19 cellular contexts compared by ENCODE assay signal in genomic region chr16:58419241-58420012, GRCh38. TPM values are rescaled to one million over a fixed set of nuclear protein-coding genes. Genes with fewer than 3 reads are reported as not detected.
DNase-seq lines count a peak whose midpoint lies in the region; ATAC-seq and TF ChIP-seq lines count a peak whose summit lies in the region.
"Had no signal": no experiment of that assay in that cellular context is flagged by ENCODE, and none has a peak within 500 bp of the region (broad histone marks: within the 10 kb centered on the region; RNA-seq: fewer than 3 reads in every experiment).

No MANE protein-coding gene starts in this region.

- H3K9me3 Mint-ChIP-seq in activated B cell treated with CpG ODN at 0.5 μM for 24 hours, result no peaks in the 10 kb centered on the region
- H3K9me3 Mint-ChIP-seq: CD8-positive, alpha-beta T cell; T-cell had no signal

- H2BK120ac ChIP-seq in mesendoderm (ENCODE audit: low read depth, low read length), result no peak overlapping the region

- H2AK5ac ChIP-seq in mesendoderm (ENCODE audit: low read length), result no peak overlapping the region

- H2AFZ ChIP-seq in DND-41 (ENCODE audit: low read depth, low read length) (no peak overlapping the region), mammary epithelial cell (ENCODE audit: low read depth, low read length) (no peak overlapping the region), SK-N-SH (ENCODE audit: low read depth) (no peak overlapping the region)

- DNase-seq in DND-41 (peak; percentile 47), H7 (peak; percentile 52), activated B cell treated with CpG ODN at 0.5 μM for 24 hours (no peak), mesendoderm (no peak), mammary epithelial cell (no peak), NCI-H2227 (lab: John Stamatoyannopoulos, UW; ENCODE audit: unreplicated experiment) (no peak), SK-N-SH (no peak)
- DNase-seq: activated CD4-positive, alpha-beta T cell treated with anti-CD3 and anti-CD28 coated beads, Interleukin-2, amount 50 U/mL, for 4 hours; activated T-cell treated with anti-CD3 and anti-CD28 coated beads for 4 hours; CD8-positive, alpha-beta T cell; DMS79; foreskin melanocyte; GOT3; midbrain; NCI-H1694; RPMI8226; T-cell had no signal

- H3K27me3 ChIP-seq in DND-41 (ENCODE audit: insufficient read depth, low read length, poor library complexity) (no peaks in the 10 kb centered on the region), H7 (ENCODE audit: control insufficient read depth, insufficient read depth, low read length) (no peaks in the 10 kb centered on the region), mesendoderm (ENCODE audit: insufficient read depth, low read length, poor library complexity) (no peaks in the 10 kb centered on the region), mammary epithelial cell (ENCODE audit: insufficient read depth, low read length) (no peaks in the 10 kb centered on the region), SK-N-SH (ENCODE audit: insufficient read depth) (no peaks in the 10 kb centered on the region)

- no peak overlapping the region for H2BK5ac ChIP-seq in mesendoderm (ENCODE audit: low read length)

- no peaks in the 10 kb centered on the region for H3K36me3 Mint-ChIP-seq in activated B cell treated with CpG ODN at 0.5 μM for 24 hours (ENCODE audit: low read depth)
- H3K36me3 Mint-ChIP-seq: CD8-positive, alpha-beta T cell; T-cell had no signal

- H3K4me1 ChIP-seq in DND-41 (ENCODE audit: insufficient read depth, low read length), result peaks cover 21% of the 10 kb centered on the region
- H3K4me1 ChIP-seq in mesendoderm (ENCODE audit: control insufficient read depth, low read depth, low read length), result peaks cover 3% of the 10 kb centered on the region
- peaks cover 12% of the 10 kb centered on the region for H3K4me1 ChIP-seq in mammary epithelial cell (ENCODE audit: insufficient read depth, low read length)
- peaks cover 0 to 8% of the 10 kb centered on the region in 2 experiments; a peak in 1 of 4 replicates for H3K4me1 ChIP-seq in SK-N-SH (ENCODE audit: control insufficient read depth in 1 of 2, insufficient read depth in 2 of 2, low read depth in 1 of 2, low read length in 1 of 2)

- ATAC-seq in DND-41 (ENCODE audit: insufficient read depth, low read depth), result peak; percentile 78
- ATAC-seq in activated B cell treated with CpG ODN at 0.5 μM for 24 hours (ENCODE audit: low read depth), result peak; percentile 53
- ATAC-seq in HG03196 (IDR thresholded peaks at IDR 0.05; ENCODE audit: unreplicated experiment), result no peak
- ATAC-seq: CD8-positive, alpha-beta T cell; T-cell had no signal

- H3K36me3 ChIP-seq in DND-41 (ENCODE audit: insufficient read depth, low read length) (no peaks in the 10 kb centered on the region), H7 (replicated peaks; ENCODE audit: control insufficient read depth, insufficient read depth, low read length) (no peaks in the 10 kb centered on the region), mesendoderm (ENCODE audit: control insufficient read depth, insufficient read depth, low read length) (no peaks in the 10 kb centered on the region), mammary epithelial cell (ENCODE audit: insufficient read depth, low read length) (no peaks in the 10 kb centered on the region), SK-N-SH (replicated peaks in 1 of 2; ENCODE audit: control insufficient read depth in 1 of 2, insufficient read depth in 2 of 2, low read length in 1 of 2) (no peaks in the 10 kb centered on the region)
- H3K36me3 ChIP-seq: thoracic aorta had no signal

- no peak overlapping the region for H3K56ac ChIP-seq in mesendoderm (ENCODE audit: low read length)

- H3K4ac ChIP-seq in mesendoderm (ENCODE audit: low read depth, low read length), result peak overlapping the region; percentile 66

- CTCF ChIA-PET in activated B cell treated with CpG ODN at 0.5 μM for 24 hours (lab: Charles Lee), result interaction anchor here (1.2 to 1.6 kb wide), 2 partner anchors 66 to 68 kb away, joined by 3 to 6 read pairs; no protein-coding TSS in a partner anchor
- CTCF ChIA-PET in mammary epithelial cell (lab: Charles Lee; ENCODE audit: low non-redundant PET), result no interaction called here
- CTCF ChIA-PET in SK-N-SH (lab: Yijun Ruan, JAX), result interaction anchor here (1.2 to 2.2 kb wide), 8 partner anchors 9 to 83 kb away, joined by 3 to 6 read pairs (median 4); no protein-coding TSS in a partner anchor

- H3K9me2 ChIP-seq in SK-N-SH, result no peaks in the 10 kb centered on the region

- TF ChIP-seq CTCF in DND-41 (IDR thresholded peaks at IDR 0.05; ENCODE audit: borderline replicate concordance, extremely low read depth, low read length, poor library complexity, severe bottlenecking) (no peak), activated B cell treated with CpG ODN at 0.5 μM for 24 hours (IDR thresholded peaks at IDR 0.05) (no peak), mammary epithelial cell (conservative IDR thresholded peaks at IDR 0.05 in 1 of 2, IDR thresholded peaks at IDR 0.05 in 1 of 2; ENCODE audit: extremely low read depth in 1 of 2, insufficient read depth in 1 of 2, low read depth in 1 of 2, low read length in 2 of 2) (no peak), SK-N-SH (IDR thresholded peaks at IDR 0.05) (no peak)

- H3K18ac ChIP-seq in mesendoderm (ENCODE audit: low read length), result no peak overlapping the region

- H4K5ac ChIP-seq in mesendoderm (ENCODE audit: low read length), result no peak overlapping the region

- H3K27ac ChIP-seq in DND-41 (ENCODE audit: low read length) (peak overlapping the region; percentile 44; the same call in 1 of the 2 replicates), mesendoderm (ENCODE audit: low read depth, low read length) (no peak overlapping the region), mammary epithelial cell (ENCODE audit: insufficient read depth, low read depth, low read length) (no peak overlapping the region), SK-N-SH (ENCODE audit: low read depth in 2 of 2, low read length in 1 of 2) (no peak overlapping the region)
- H3K27ac ChIP-seq: thoracic aorta had no signal

- H3K4me1 Mint-ChIP-seq in activated B cell treated with CpG ODN at 0.5 μM for 24 hours, result peaks cover 38% of the 10 kb centered on the region
- H3K4me1 Mint-ChIP-seq: T-cell had no signal

- H3K9ac ChIP-seq in DND-41 (ENCODE audit: low read depth, low read length), result no peak overlapping the region
- H3K9ac ChIP-seq in mesendoderm (ENCODE audit: low read length), result no peak overlapping the region
- no peak overlapping the region for H3K9ac ChIP-seq in mammary epithelial cell (ENCODE audit: insufficient read depth, low read length)
- no peak overlapping the region for H3K9ac ChIP-seq in SK-N-SH

- H3K9me3 ChIP-seq in DND-41 (ENCODE audit: insufficient read depth, low read length, severe bottlenecking), result no peaks in the 10 kb centered on the region
- no peaks in the 10 kb centered on the region for H3K9me3 ChIP-seq in mammary epithelial cell (replicated peaks; ENCODE audit: insufficient read depth, low read length)
- H3K9me3 ChIP-seq in SK-N-SH, result no peaks in the 10 kb centered on the region
- H3K9me3 ChIP-seq: thoracic aorta had no signal

- peaks cover 3% of the 10 kb centered on the region for H3K27me3 Mint-ChIP-seq in activated B cell treated with CpG ODN at 0.5 μM for 24 hours

- H4K20me1 ChIP-seq in DND-41 (ENCODE audit: insufficient read depth, low read length), result no peaks in the 10 kb centered on the region
- H4K20me1 ChIP-seq in mammary epithelial cell (ENCODE audit: insufficient read depth, low read length), result no peaks in the 10 kb centered on the region
- H4K20me1 ChIP-seq in SK-N-SH (ENCODE audit: insufficient read depth), result no peaks in the 10 kb centered on the region

- H3K23ac ChIP-seq in mesendoderm (ENCODE audit: low read length), result no peak overlapping the region

- H3K4me3 Mint-ChIP-seq in activated B cell treated with CpG ODN at 0.5 μM for 24 hours, result no peak overlapping the region
- H3K4me3 Mint-ChIP-seq: CD8-positive, alpha-beta T cell; T-cell had no signal

- peak overlapping the region; percentile 7 for H3K27ac Mint-ChIP-seq in activated B cell treated with CpG ODN at 0.5 μM for 24 hours
- H3K27ac Mint-ChIP-seq: CD8-positive, alpha-beta T cell; T-cell had no signal

- H3K79me1 ChIP-seq in mesendoderm (ENCODE audit: low read length), result no peaks in the 10 kb centered on the region

- POLR2A ChIA-PET in activated B cell treated with CpG ODN at 0.5 μM for 24 hours (lab: Charles Lee), result no interaction called here
- POLR2A ChIA-PET in SK-N-SH (lab: Yijun Ruan, JAX), result no interaction called here

- in situ Hi-C loops in mammary epithelial cell (cut with MboI; ENCODE audit: low sequenced_read_pairs in 2 of 2), result no loop called here

- no peak overlapping the region for H3K4me2 ChIP-seq in DND-41 (ENCODE audit: insufficient read depth, low read length)
- H3K4me2 ChIP-seq in mesendoderm (ENCODE audit: low read length), result no peak overlapping the region
- no peak overlapping the region for H3K4me2 ChIP-seq in mammary epithelial cell (ENCODE audit: insufficient read depth, low read depth, low read length)
- no peak overlapping the region for H3K4me2 ChIP-seq in SK-N-SH

- BruUV-seq in mammary epithelial cell (replicated peaks; lab: Mats Ljungman, UMichigan), result no TSS peak

- no peak for TF ChIP-seq EP300 in SK-N-SH (IDR thresholded peaks at IDR 0.05; ENCODE audit: borderline replicate concordance in 1 of 2, low read depth in 1 of 2, low read length in 1 of 2)

- H3F3A ChIP-seq in SK-N-SH (replicated peaks; ENCODE audit: insufficient read depth), result no peaks in the 10 kb centered on the region

- H3K79me2 ChIP-seq in DND-41 (ENCODE audit: insufficient read depth, low read length), result no peaks in the 10 kb centered on the region
- H3K79me2 ChIP-seq in mesendoderm (ENCODE audit: control insufficient read depth, insufficient read depth, low read length), result no peaks in the 10 kb centered on the region
- H3K79me2 ChIP-seq in mammary epithelial cell (ENCODE audit: insufficient read depth, low read length), result no peaks in the 10 kb centered on the region
- H3K79me2 ChIP-seq in SK-N-SH (ENCODE audit: insufficient read depth), result no peaks in the 10 kb centered on the region

- intact Hi-C loops in activated B cell treated with CpG ODN at 0.5 μM for 24 hours (cut with micrococcal nuclease) (loop anchor here (5.0 to 10.0 kb wide), 2 partner anchors 43 to 65 kb away; no protein-coding TSS in a partner anchor), mammary epithelial cell (cut with micrococcal nuclease) (loop anchor here (2.0 to 5.0 kb wide), 3 partner anchors 27 to 72 kb away; partner anchors contain the start of gene GINS3)

- TF ChIP-seq RAD21 in SK-N-SH (IDR thresholded peaks at IDR 0.05; ENCODE audit: low read length), result no peak

- H4K8ac ChIP-seq in mesendoderm (ENCODE audit: low read depth, low read length), result no peak overlapping the region

- no peak overlapping the region for H2BK15ac ChIP-seq in mesendoderm (replicated peaks; ENCODE audit: low read depth)

- no peak overlapping the region for H3K4me3 ChIP-seq in DND-41 (ENCODE audit: low read depth in 1 of 2, low read length in 2 of 2)
- H3K4me3 ChIP-seq in H7 (ENCODE audit: insufficient read depth, low read depth, low read length), result no peak overlapping the region
- H3K4me3 ChIP-seq in mesendoderm (ENCODE audit: low read length), result no peak overlapping the region
- H3K4me3 ChIP-seq in mammary epithelial cell (replicated peaks in 1 of 3; ENCODE audit: insufficient read depth in 1 of 3, low read depth in 2 of 3, low read length in 3 of 3), result no peak overlapping the region
- H3K4me3 ChIP-seq in SK-N-SH (ENCODE audit: low read depth in 2 of 2, low read length in 1 of 2), result no peak overlapping the region
- H3K4me3 ChIP-seq: thoracic aorta had no signal

- no CpG with 5 or more reads among the region's 16 CpGs for WGBS in mesendoderm (ENCODE audit: extremely low coverage, insufficient coverage, low lambda C conversion rate)
- 92% methylated on average over 16 of the region's 16 CpGs for WGBS in mammary epithelial cell (ENCODE audit: low coverage, missing lambda C conversion rate)
- 92% methylated on average over 15 of the region's 16 CpGs for WGBS in SK-N-SH (ENCODE audit: low lambda C conversion rate)

- dilution Hi-C loops in mammary epithelial cell (cut with HindIII; ENCODE audit: low sequenced_read_pairs), result loop anchor here (5.0 kb wide), 1 partner anchor 87 kb away; no protein-coding TSS in a partner anchor

RNA-seq across cellular contexts. Expression of gene GINS3, which starts 27.2 kb away (rescaled TPM):
- total RNA-seq in H7 (2014; rRNA removed; shearing (Covaris generic)), result 13.0 and 13.4 TPM in 2 replicates
- total RNA-seq in activated B cell treated with CpG ODN at 0.5 μM for 24 hours (5.3 and 6.9 TPM in 2 replicates), mammary epithelial cell (10 to 100 TPM in 1 of 2 donors, 1 to 10 TPM in 1; 3.3 to 15.1 TPM)
- polyA plus RNA-seq in mesendoderm (2013, experiment 1 of 2), result 20.3 TPM
- 20.4 TPM for polyA plus RNA-seq in mesendoderm (2013, experiment 2 of 2)
- polyA plus RNA-seq in mammary epithelial cell (17.9 TPM), SK-N-SH (2012; rRNA removed) (8.7 and 9.8 TPM in 2 replicates)
- polyA minus RNA-seq in mammary epithelial cell, result 22.7 TPM
- 7.6 and 8.8 TPM in 2 replicates for polyA plus RNA-seq in SK-N-SH (2012; cell fraction: cytosol; rRNA removed)
- polyA plus RNA-seq in SK-N-SH (2012; cell fraction: nucleus; rRNA removed), result 4.6 and 6.2 TPM in 2 replicates

Comparison
In these comparisons a context has a peak if more than half of its experiments do, and no peak if none do; other contexts are left out.
1. DNase-seq: peak in DND-41 (single experiment) and H7 (single experiment); none in activated B cell treated with CpG ODN at 0.5 μM for 24 hours (single experiment), mesendoderm (single experiment), mammary epithelial cell (single experiment), NCI-H2227 (single experiment) and SK-N-SH (single experiment).